ENCODE assay signal across 21 cellular contexts in the genomic region with DNA sequence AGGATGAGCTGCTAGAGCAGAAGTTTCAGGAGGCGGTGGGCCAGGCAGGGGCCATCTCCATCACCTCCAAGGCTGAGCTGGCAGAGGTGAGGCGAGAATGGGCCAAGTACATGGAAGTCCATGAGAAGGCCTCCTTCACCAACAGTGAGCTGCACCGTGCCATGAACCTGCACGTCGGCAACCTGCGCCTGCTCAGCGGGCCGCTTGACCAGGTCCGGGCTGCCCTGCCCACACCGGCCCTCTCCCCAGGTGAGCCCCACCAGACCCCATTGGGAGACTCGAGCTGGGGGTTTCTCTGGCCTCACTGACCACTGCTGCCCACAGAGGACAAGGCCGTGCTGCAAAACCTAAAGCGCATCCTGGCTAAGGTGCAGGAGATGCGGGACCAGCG.
"Had no signal": no experiment of that assay in that cellular context is flagged by ENCODE, and none has a peak within 500 bp of the region (broad histone marks: within the 10 kb centered on the region; RNA-seq: fewer than 3 reads in every experiment).

No MANE protein-coding gene starts in this region.

- H3K27me3 Mint-ChIP-seq: activated CD4-positive, alpha-beta memory T cell treated with anti-CD3 and anti-CD28 coated beads, Interleukin-2, amount 10 ng/mL, durations not matched to agents 7 days and 5 days; activated CD4-positive, alpha-beta T cell treated with anti-CD3 and anti-CD28 coated beads for 36 hours; activated naive CD8-positive, alpha-beta T cell treated with anti-CD3 and anti-CD28 coated beads, Interleukin-2, amount 10 ng/mL, durations not matched to agents 7 days and 5 days; T-cell had no signal

- H3K4me3 Mint-ChIP-seq: activated CD4-positive, alpha-beta memory T cell treated with anti-CD3 and anti-CD28 coated beads, Interleukin-2, amount 10 ng/mL, durations not matched to agents 7 days and 5 days; activated CD4-positive, alpha-beta T cell treated with anti-CD3 and anti-CD28 coated beads for 36 hours; activated naive CD8-positive, alpha-beta T cell treated with anti-CD3 and anti-CD28 coated beads, Interleukin-2, amount 10 ng/mL, durations not matched to agents 7 days and 5 days; T-cell had no signal

- H3K4me1 Mint-ChIP-seq: activated CD4-positive, alpha-beta T cell treated with anti-CD3 and anti-CD28 coated beads for 36 hours; T-cell had no signal

- H3K27me3 ChIP-seq: breast epithelium had no signal

- DNase-seq: activated CD4-positive, alpha-beta memory T cell treated with anti-CD3 and anti-CD28 coated beads, Interleukin-2, amount 10 ng/mL, durations not matched to agents 7 days and 5 days; activated CD4-positive, alpha-beta T cell treated with anti-CD3 and anti-CD28 coated beads for 36 hours; activated CD4-positive, alpha-beta T cell treated with anti-CD3 and anti-CD28 coated beads, Interleukin-2, amount 50 U/mL, for 1 hour; activated naive CD4-positive, alpha-beta T cell treated with anti-CD3 and anti-CD28 coated beads, Interleukin-2, amount 50 U/mL, for 16 hours; activated naive CD8-positive, alpha-beta T cell treated with anti-CD3 and anti-CD28 coated beads, Interleukin-2, amount 10 ng/mL, durations not matched to agents 7 days and 5 days; activated T-cell treated with anti-CD3 and anti-CD28 coated beads for 4 hours; aorta; central memory CD4-positive, alpha-beta T cell; MM.1S; NCI-H1105; NCI-H1436; NCI-H1694 treated with DMSO at 0.1 percent for 48 hours; NCI-H2081; NCI-H510A treated with DMSO at 0.1 percent for 48 hours; NCI-H69; NK-92 treated with Interleukin-12 subunit alpha and Interleukin-12 subunit beta, amount 100 ng/mL, for 24 hours; SIG-M5; T-cell; WERI-Rb-1 had no signal

- H3K27ac Mint-ChIP-seq: activated CD4-positive, alpha-beta memory T cell treated with anti-CD3 and anti-CD28 coated beads, Interleukin-2, amount 10 ng/mL, durations not matched to agents 7 days and 5 days; activated CD4-positive, alpha-beta T cell treated with anti-CD3 and anti-CD28 coated beads for 36 hours; activated naive CD8-positive, alpha-beta T cell treated with anti-CD3 and anti-CD28 coated beads, Interleukin-2, amount 10 ng/mL, durations not matched to agents 7 days and 5 days; T-cell had no signal

- H3K9me3 ChIP-seq: breast epithelium had no signal

- ATAC-seq: activated CD4-positive, alpha-beta T cell treated with anti-CD3 and anti-CD28 coated beads for 36 hours; T-cell had no signal

- H3K4me3 ChIP-seq: breast epithelium had no signal

- H3K9me3 Mint-ChIP-seq: activated CD4-positive, alpha-beta memory T cell treated with anti-CD3 and anti-CD28 coated beads, Interleukin-2, amount 10 ng/mL, durations not matched to agents 7 days and 5 days; activated naive CD8-positive, alpha-beta T cell treated with anti-CD3 and anti-CD28 coated beads, Interleukin-2, amount 10 ng/mL, durations not matched to agents 7 days and 5 days; T-cell had no signal

- FAIRE-seq: RCC 7860 had no signal

- H3K27ac ChIP-seq: breast epithelium, WERI-Rb-1 had no signal
